Comparison of ENCODE assay signal across 9 cellular contexts in the genomic region with DNA sequence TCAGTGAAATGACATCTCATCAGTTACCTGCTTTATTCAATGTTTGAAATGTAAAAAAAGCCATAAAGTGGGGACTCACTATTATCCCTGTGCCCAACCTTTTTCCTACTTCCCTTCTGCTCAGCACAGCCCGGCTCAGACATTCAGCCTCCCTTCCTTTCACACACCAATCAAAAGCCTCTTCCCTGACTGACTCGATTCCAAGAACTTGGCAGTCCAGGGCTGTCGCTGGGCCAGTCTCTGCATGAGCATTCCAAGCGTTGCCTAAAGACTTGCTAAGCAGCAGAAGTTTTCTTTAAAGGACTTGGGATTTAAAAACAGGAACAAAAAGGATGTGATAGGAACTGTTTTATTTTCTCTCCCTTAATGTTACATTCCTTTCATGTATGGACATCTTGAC. TPM values are rescaled to one million over a fixed set of nuclear protein-coding genes. Genes with fewer than 3 reads are reported as not detected.
A peak's percentile ranks its signal among the peaks of the same experiment; 100 is the strongest.
DNase-seq lines count a peak whose midpoint lies in the region; ATAC-seq and TF ChIP-seq lines count a peak whose summit lies in the region.
"Had no signal": no experiment of that assay in that cellular context is flagged by ENCODE, and none has a peak within 500 bp of the region (broad histone marks: within the 10 kb centered on the region; RNA-seq: fewer than 3 reads in every experiment).

No MANE protein-coding gene starts in this region.

- intact Hi-C loops in upper lobe of right lung (cut with DNase I): no loop called here

- no peaks in the 10 kb centered on the region for H3K9me3 ChIP-seq in upper lobe of right lung

- 0 out of 2 replicates have a peak overlapping the region, but pooled peaks have one; percentile 24 for H3K4me3 ChIP-seq in WI38 (ENCODE audit: low read depth, low read length)
- H3K4me3 ChIP-seq in fibroblast of villous mesenchyme (ENCODE audit: low read depth, low read length): no peak overlapping the region
- no peak overlapping the region for H3K4me3 ChIP-seq in upper lobe of right lung

- peak; percentile 84 for ATAC-seq in upper lobe of right lung
- ATAC-seq in GM18873 (IDR thresholded peaks at IDR 0.05; ENCODE audit: low FRiP score, unreplicated experiment): no peak
- ATAC-seq in HG03025 (IDR thresholded peaks at IDR 0.05; ENCODE audit: low FRiP score, unreplicated experiment): no peak
- ATAC-seq: activated CD4-positive, CD25-positive, alpha-beta regulatory T cell treated with anti-CD3 and anti-CD28 coated beads, Interleukin-2, amount 50 U/mL, for 24 hours had no signal

- no peaks in the 10 kb centered on the region for H3K36me3 ChIP-seq in upper lobe of right lung

- H3K4me1 ChIP-seq in upper lobe of right lung: peaks cover 10% of the 10 kb centered on the region

- no peak overlapping the region for H3K27ac ChIP-seq in upper lobe of right lung

- peak; percentile 70 for DNase-seq in fibroblast of villous mesenchyme (ENCODE audit: low read depth)
- peak; percentile 44 for DNase-seq in mucosa of gallbladder (ENCODE audit: low spot score)
- no peak for DNase-seq in upper lobe of right lung
- DNase-seq in OCI-M1 (lab: John Stamatoyannopoulos, UW): no peak
- DNase-seq: stimulated activated CD4-positive, alpha-beta T cell treated with anti-CD3 and anti-CD28 coated beads, Interleukin-4, amount 100 ng/mL, for 24 hours had no signal

- TF ChIP-seq CTCF in WI38 (IDR thresholded peaks at IDR 0.05; ENCODE audit: low read depth, low read length): no peak
- no peak for TF ChIP-seq CTCF in fibroblast of villous mesenchyme (IDR thresholded peaks at IDR 0.05; ENCODE audit: insufficient read depth, low read depth, low read length)
- no peak for TF ChIP-seq CTCF in upper lobe of right lung (IDR thresholded peaks at IDR 0.05)

- no peaks in the 10 kb centered on the region for H3K27me3 ChIP-seq in upper lobe of right lung

RNA-seq across cellular contexts. Expression of a gene that starts 22.7 kb away (rescaled TPM):
- total RNA-seq in fibroblast of villous mesenchyme: 56.0 and 77.7 TPM in 2 replicates
- total RNA-seq in mucosa of gallbladder: 50.0 TPM
- total RNA-seq in upper lobe of right lung: 50.8 TPM

Comparison
In these comparisons a context has a peak if more than half of its experiments do, and no peak if none do; other contexts are left out.
1. DNase-seq: peak in fibroblast of villous mesenchyme (single experiment) and mucosa of gallbladder (single experiment); none in upper lobe of right lung (single experiment) and OCI-M1 (single experiment).